ENCODE assay signal across 8 cellular contexts in the genomic region with DNA sequence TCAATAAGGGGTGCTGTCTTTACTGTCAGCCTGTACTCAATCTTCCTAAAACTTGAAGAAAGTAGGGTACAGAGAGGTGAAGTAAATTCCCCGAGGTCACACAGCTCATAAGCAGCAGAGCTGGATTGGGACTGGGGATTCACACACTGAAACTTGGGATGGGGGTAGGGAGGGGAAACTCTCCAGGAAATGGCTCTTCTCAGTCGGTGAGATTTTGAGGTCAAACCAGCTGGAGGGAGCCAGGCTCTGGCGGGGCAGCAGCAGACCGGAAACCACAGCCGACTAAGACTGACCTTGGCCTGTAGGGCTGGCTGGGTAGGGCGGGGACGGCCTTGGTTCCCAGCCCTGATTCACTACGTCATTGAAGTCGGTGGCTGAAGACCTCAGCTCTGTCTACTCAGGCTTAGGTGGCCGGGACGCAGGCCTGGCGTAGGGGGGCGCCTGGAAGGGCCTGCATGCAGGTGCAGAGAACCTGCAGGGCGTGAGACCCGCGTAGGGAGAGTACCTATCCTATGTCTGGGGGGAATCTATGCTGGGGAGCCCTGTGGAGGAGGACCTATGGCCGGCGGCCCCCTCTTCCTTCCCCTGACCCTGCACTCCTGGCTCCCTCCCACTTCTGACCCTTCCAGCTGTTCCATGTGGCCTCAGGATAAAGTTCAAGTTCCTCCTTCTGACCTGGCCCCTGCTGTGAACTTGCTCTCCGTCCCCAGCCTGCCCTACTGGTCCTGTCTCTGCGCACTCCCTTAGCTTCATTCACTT. TPM values are rescaled to one million over a fixed set of nuclear protein-coding genes. Genes with fewer than 3 reads are reported as not detected.
DNase-seq lines count a peak whose midpoint lies in the region; ATAC-seq and TF ChIP-seq lines count a peak whose summit lies in the region.

No MANE protein-coding gene starts in this region.

- H3K9me3 ChIP-seq in AG04450 (ENCODE audit: control insufficient read depth, insufficient read depth, low read length) (no peaks in the 10 kb centered on the region), psoas muscle (no peaks in the 10 kb centered on the region)

- peak; percentile 67 to 85 (median 76) for ATAC-seq in psoas muscle

- peaks cover 12% of the 10 kb centered on the region for H3K27me3 Mint-ChIP-seq in activated CD4-positive, alpha-beta memory T cell treated with anti-CD3 and anti-CD28 coated beads, Interleukin-2, amount 10 ng/mL, durations not matched to agents 7 days and 5 days

- peak; percentile 27 for DNase-seq in AG04450 (ENCODE audit: low read depth, low spot score)
- peak; percentile 51 for DNase-seq in GM19240 (ENCODE audit: insufficient read length, low spot score)
- peak; percentile 36 to 49 for DNase-seq in HL-60 (ENCODE audit: low read depth in 1 of 2, low spot score in 1 of 2)
- peak; percentile 33 for DNase-seq in activated CD4-positive, alpha-beta memory T cell treated with anti-CD3 and anti-CD28 coated beads, Interleukin-2, amount 10 ng/mL, durations not matched to agents 7 days and 5 days
- DNase-seq in cardiac septum (ENCODE audit: low spot score): peak; percentile 89
- DNase-seq in psoas muscle: peak; percentile 74 to 83
- DNase-seq in effector CD8-positive, alpha-beta T cell (lab: John Stamatoyannopoulos, UW): no peak
- DNase-seq in stimulated activated CD4-positive, alpha-beta T cell treated with anti-CD3 and anti-CD28 coated beads, Interleukin-2, amount 100 ng/mL, for 24 hours: no peak

- TF ChIP-seq CTCF in AG04450 (IDR thresholded peaks at IDR 0.05; ENCODE audit: low read depth, low read length) (no peak), HL-60 (IDR thresholded peaks at IDR 0.05; ENCODE audit: insufficient read depth, low read length) (no peak), psoas muscle (IDR thresholded peaks at IDR 0.05) (no peak)

- 34 to 45% (median 35%) methylated on average over 20 of the region's 20 CpGs for WGBS in psoas muscle, 3 donors

- H3K27me3 ChIP-seq in AG04450 (ENCODE audit: control insufficient read depth, insufficient read depth, low read length) (peaks cover 3% of the 10 kb centered on the region), HL-60 (ENCODE audit: insufficient read depth, poor library complexity, severe bottlenecking) (no peaks in the 10 kb centered on the region), psoas muscle (ENCODE audit: insufficient read depth in 3 of 3, low read length in 2 of 3) (no peaks in the 10 kb centered on the region)

- POLR2A ChIA-PET in AG04450 (lab: Yijun Ruan, JAX): interaction anchor here (0.6 to 1.1 kb wide), 2 partner anchors 37 to 59 kb away, joined by 5 to 6 read pairs; no protein-coding TSS in a partner anchor
- POLR2A ChIA-PET in activated CD4-positive, alpha-beta memory T cell treated with anti-CD3 and anti-CD28 coated beads, Interleukin-2, amount 10 ng/mL, durations not matched to agents 7 days and 5 days (lab: Charles Lee): interaction anchor here (1.3 kb wide), 1 partner anchor 13 kb away, joined by 4 read pairs; no protein-coding TSS in a partner anchor

- no peaks in the 10 kb centered on the region for H3K9me3 Mint-ChIP-seq in activated CD4-positive, alpha-beta memory T cell treated with anti-CD3 and anti-CD28 coated beads, Interleukin-2, amount 10 ng/mL, durations not matched to agents 7 days and 5 days

- H3K4me1 ChIP-seq in psoas muscle: no peaks in the 10 kb centered on the region

- intact Hi-C loops in cardiac septum (cut with DNase I) (loop anchor here (2.0 kb wide), 1 partner anchor 59 kb away; no protein-coding TSS in a partner anchor), psoas muscle (cut with DNase I) (loop anchor here in 1 of 2 donors (5.0 kb wide), 2 partner anchors 32 to 47 kb away; no protein-coding TSS in a partner anchor)

- CTCF ChIA-PET in AG04450 (lab: Charles Lee): no interaction called here
- CTCF ChIA-PET in activated CD4-positive, alpha-beta memory T cell treated with anti-CD3 and anti-CD28 coated beads, Interleukin-2, amount 10 ng/mL, durations not matched to agents 7 days and 5 days (lab: Charles Lee): interaction anchor here (0.6 kb wide), 1 partner anchor 597 kb away, joined by 3 read pairs; no protein-coding TSS in a partner anchor

- H3K36me3 ChIP-seq in psoas muscle (ENCODE audit: insufficient read depth in 1 of 2, low read depth in 1 of 2): no peaks in the 10 kb centered on the region

- H3K4me3 Mint-ChIP-seq in activated CD4-positive, alpha-beta memory T cell treated with anti-CD3 and anti-CD28 coated beads, Interleukin-2, amount 10 ng/mL, durations not matched to agents 7 days and 5 days: no peak overlapping the region

- peaks cover 13% of the 10 kb centered on the region for H3K4me1 Mint-ChIP-seq in activated CD4-positive, alpha-beta memory T cell treated with anti-CD3 and anti-CD28 coated beads, Interleukin-2, amount 10 ng/mL, durations not matched to agents 7 days and 5 days

- H3K27ac Mint-ChIP-seq in activated CD4-positive, alpha-beta memory T cell treated with anti-CD3 and anti-CD28 coated beads, Interleukin-2, amount 10 ng/mL, durations not matched to agents 7 days and 5 days: no peak overlapping the region

- H3K4me3 ChIP-seq in AG04450 (ENCODE audit: low read depth, low read length) (no peak overlapping the region), HL-60 (replicated peaks; ENCODE audit: insufficient read depth, low read length) (no peak overlapping the region), psoas muscle (no peak overlapping the region)

- H3K36me3 Mint-ChIP-seq in activated CD4-positive, alpha-beta memory T cell treated with anti-CD3 and anti-CD28 coated beads, Interleukin-2, amount 10 ng/mL, durations not matched to agents 7 days and 5 days (ENCODE audit: low read depth): no peaks in the 10 kb centered on the region

- H3K27ac ChIP-seq in AG04450 (ENCODE audit: low read depth, low read length) (no peak overlapping the region), HL-60 (replicated peaks) (no peak overlapping the region), psoas muscle (peak overlapping the region; percentile 50)

RNA-seq across cellular contexts. Expression of gene SLC4A1, which starts 11.8 kb away (rescaled TPM):
- polyA plus RNA-seq in AG04450 (2011; rRNA removed) (not detected in 2 replicates), psoas muscle (under 1 TPM in 1 of 3 donors, not detected in 2; 0.29 TPM)
- not detected in 2 replicates for polyA minus RNA-seq in AG04450 (2011; rRNA and poly(A)+ RNA removed)
- total RNA-seq in activated CD4-positive, alpha-beta memory T cell treated with anti-CD3 and anti-CD28 coated beads, Interleukin-2, amount 10 ng/mL, durations not matched to agents 7 days and 5 days: not detected
- total RNA-seq in cardiac septum (4.0 TPM), psoas muscle (1 to 10 TPM in 2 of 4 donors, under 1 TPM in 1, not detected in 1; 0.26 to 7.2 (median 2.2) TPM)

RNA-seq across cellular contexts. Expression of gene RUNDC3A, which starts 28.6 kb away (rescaled TPM):
- polyA plus RNA-seq in AG04450 (2011; rRNA removed): 0.11 TPM in 1 of 2 replicates, not detected in the other
- not detected in 2 replicates for polyA minus RNA-seq in AG04450 (2011; rRNA and poly(A)+ RNA removed)
- total RNA-seq in activated CD4-positive, alpha-beta memory T cell treated with anti-CD3 and anti-CD28 coated beads, Interleukin-2, amount 10 ng/mL, durations not matched to agents 7 days and 5 days: under 1 TPM in 1 of 2 experiments, not detected in 1; 0.28 TPM
- 0.97 TPM for total RNA-seq in cardiac septum
- under 1 TPM in 1 of 4 donors, not detected in 3; 0.39 TPM for total RNA-seq in psoas muscle
- under 1 TPM; 0.09 to 0.21 (median 0.11) TPM for polyA plus RNA-seq in psoas muscle

RNA-seq across cellular contexts. Expression of gene SLC25A39, which starts 44.9 kb away (rescaled TPM):
- 32.1 and 43.4 TPM in 2 replicates for polyA plus RNA-seq in AG04450 (2011; rRNA removed)
- polyA minus RNA-seq in AG04450 (2011; rRNA and poly(A)+ RNA removed): 22.4 and 34.7 TPM in 2 replicates
- 10 to 100 TPM; 72.6 to 77.0 TPM for total RNA-seq in activated CD4-positive, alpha-beta memory T cell treated with anti-CD3 and anti-CD28 coated beads, Interleukin-2, amount 10 ng/mL, durations not matched to agents 7 days and 5 days
- total RNA-seq in cardiac septum: 53.4 TPM
- 10 to 100 TPM; 36.4 to 57.8 (median 41.0) TPM for total RNA-seq in psoas muscle
- polyA plus RNA-seq in psoas muscle: 10 to 100 TPM; 37.1 to 79.3 (median 42.4) TPM

Comparison
In these comparisons a context has a peak if more than half of its experiments do, and no peak if none do; other contexts are left out.
1. DNase-seq: peak in AG04450 (single experiment), GM19240 (single experiment), HL-60 (2 of 2), activated CD4-positive, alpha-beta memory T cell treated with anti-CD3 and anti-CD28 coated beads, Interleukin-2, amount 10 ng/mL, durations not matched to agents 7 days and 5 days (single experiment), cardiac septum (single experiment) and psoas muscle (2 of 2); none in effector CD8-positive, alpha-beta T cell (single experiment) and stimulated activated CD4-positive, alpha-beta T cell treated with anti-CD3 and anti-CD28 coated beads, Interleukin-2, amount 100 ng/mL, for 24 hours (0 of 2).